10 cellular contexts compared by ENCODE assay signal in the genomic region with DNA sequence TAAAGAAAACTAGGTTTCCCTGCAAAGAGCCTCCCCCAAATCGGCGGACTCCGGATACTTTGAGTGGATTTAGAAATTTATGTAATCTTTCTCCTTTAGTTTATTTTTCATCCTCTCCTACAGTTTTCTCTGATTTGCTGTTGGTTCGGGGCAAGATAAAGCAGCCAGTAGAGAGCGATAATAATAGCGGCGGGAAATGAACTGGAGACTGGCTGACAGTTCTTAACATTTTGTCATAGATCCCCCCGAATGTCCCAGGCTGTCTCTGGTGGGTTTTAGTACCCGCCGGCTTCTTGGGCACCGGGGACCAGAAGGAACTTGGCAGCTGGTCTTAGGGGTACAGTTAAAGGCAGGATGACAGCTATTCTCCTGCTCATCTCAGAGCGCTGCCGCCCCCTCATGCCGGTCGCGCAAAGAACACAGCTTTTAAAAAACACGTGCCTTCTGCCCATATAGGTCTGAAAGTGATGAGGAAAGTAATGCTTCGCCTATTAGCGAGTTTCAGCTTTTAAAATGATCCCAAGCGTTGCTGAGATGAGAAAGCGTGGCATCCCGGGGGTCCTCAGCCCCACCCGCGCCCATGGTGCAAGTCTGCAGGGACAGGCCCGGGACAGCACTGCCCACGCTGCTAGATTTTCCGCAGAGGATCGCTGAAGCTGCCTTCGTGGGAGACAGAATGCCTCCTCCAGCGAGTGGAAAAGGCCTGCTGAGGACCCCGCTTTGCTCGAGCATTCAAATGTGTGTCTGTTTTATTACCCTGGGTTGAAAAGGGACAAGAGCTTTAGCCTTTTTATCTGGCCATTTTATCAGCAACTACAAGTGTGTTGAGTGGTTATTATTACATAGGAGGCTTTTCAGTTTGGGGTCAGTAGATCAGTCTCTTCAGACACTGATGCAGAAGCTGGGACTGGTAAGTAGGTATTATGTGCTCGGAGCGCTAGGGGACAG. TPM values are rescaled to one million over a fixed set of nuclear protein-coding genes. Genes with fewer than 3 reads are reported as not detected.
DNase-seq lines count a peak whose midpoint lies in the region; ATAC-seq and TF ChIP-seq lines count a peak whose summit lies in the region.
"Had no signal": no experiment of that assay in that cellular context is flagged by ENCODE, and none has a peak within 500 bp of the region (broad histone marks: within the 10 kb centered on the region; RNA-seq: fewer than 3 reads in every experiment).

No MANE protein-coding gene starts in this region.

- POLR2A ChIA-PET in CD4-positive, alpha-beta memory T cell (lab: Charles Lee; ENCODE audit: partially characterized antibody) = no interaction called here
- POLR2A ChIA-PET in OCI-LY7 (lab: Charles Lee) = interaction anchor here (0.6 kb wide), 1 partner anchor 556 kb away, joined by 5 read pairs; no protein-coding TSS in a partner anchor

- no peaks in the 10 kb centered on the region for H3K9me3 ChIP-seq in CD4-positive, alpha-beta memory T cell (ENCODE audit: control insufficient read depth in 1 of 2, low read length in 2 of 2)
- H3K9me3 ChIP-seq in HAP-1 (no peaks in the 10 kb centered on the region), OCI-LY7 (ENCODE audit: low read length) (no peaks in the 10 kb centered on the region)

- H3K4me3 Mint-ChIP-seq in CD4-positive, alpha-beta memory T cell = peak overlapping the region in 7 of 8 donors; percentile 11 to 81 (median 56)

- DNase-seq in CD4-positive, alpha-beta memory T cell = no peak
- DNase-seq in HAP-1 (ENCODE audit: low spot score in 2 of 2) (peak in 1 of 2 experiments; percentile 30), OCI-LY7 (ENCODE audit: low spot score) (no peak), left kidney (ENCODE audit: low read depth, low spot score) (peak; percentile 54)
- no peak for DNase-seq in stimulated activated CD4-positive, alpha-beta T cell treated with anti-CD3 and anti-CD28 coated beads, Interleukin-4, amount 100 ng/mL, for 24 hours
- DNase-seq in stimulated activated CD4-positive, alpha-beta T cell treated with anti-CD3 and anti-CD28 coated beads, Interleukin-4, amount 100 ng/mL, for 1 hour = no peak
- DNase-seq: stimulated activated CD4-positive, alpha-beta T cell treated with anti-CD3 and anti-CD28 coated beads, Interleukin-4, amount 100 ng/mL, for 4 hours had no signal

- no peaks in the 10 kb centered on the region for H3K36me3 ChIP-seq in CD4-positive, alpha-beta memory T cell (ENCODE audit: insufficient read depth, low read length)
- H3K36me3 ChIP-seq in HAP-1 (replicated peaks) = no peaks in the 10 kb centered on the region
- H3K36me3 ChIP-seq in OCI-LY7 (ENCODE audit: insufficient read depth, low read length) = no peaks in the 10 kb centered on the region

- H3K36me3 Mint-ChIP-seq in CD4-positive, alpha-beta memory T cell = peaks cover 0 to 4% of the 10 kb centered on the region in 2 donors

- peak; percentile 53 for TF ChIP-seq CTCF in OCI-LY7 (conservative IDR thresholded peaks at IDR 0.05; ENCODE audit: low read length)

- H3K4me1 Mint-ChIP-seq in CD4-positive, alpha-beta memory T cell = peaks cover 18 to 59% (median 39%) of the 10 kb centered on the region in 4 donors

- intact Hi-C loops in CD4-positive, alpha-beta memory T cell (cut with micrococcal nuclease) = no loop called here
- intact Hi-C loops in OCI-LY7 (cut with micrococcal nuclease; ENCODE audit: unreplicated experiment) = no loop called here

- in situ Hi-C loops in HAP-1 (cut with MboI; ENCODE audit: low sequenced_read_pairs) = loop anchor here (25.0 kb wide), 1 partner anchor 702 kb away; no protein-coding TSS in a partner anchor

- no peak overlapping the region for H2AFZ ChIP-seq in OCI-LY7 (ENCODE audit: low read length)

- H3K4me2 ChIP-seq in OCI-LY7 (ENCODE audit: low read length) = no peak overlapping the region

- H3K27ac Mint-ChIP-seq in CD4-positive, alpha-beta memory T cell = no peak overlapping the region

- H4K20me1 ChIP-seq in OCI-LY7 (ENCODE audit: insufficient read depth, low read length) = no peaks in the 10 kb centered on the region

- ATAC-seq in HG03520 (IDR thresholded peaks at IDR 0.05; ENCODE audit: unreplicated experiment) = no peak
- no peak for ATAC-seq in HG02970 (IDR thresholded peaks at IDR 0.05; ENCODE audit: low FRiP score, unreplicated experiment)

- H3K9me3 Mint-ChIP-seq in CD4-positive, alpha-beta memory T cell = peaks cover 0 to 19% (median 7%) of the 10 kb centered on the region in 8 donors

- no peaks in the 10 kb centered on the region for H3K9me2 ChIP-seq in OCI-LY7 (ENCODE audit: insufficient read depth, low read length)

- CTCF ChIA-PET in CD4-positive, alpha-beta memory T cell (lab: Charles Lee; ENCODE audit: partially characterized antibody) = no interaction called here
- CTCF ChIA-PET in OCI-LY7 (lab: Charles Lee; ENCODE audit: unreplicated experiment) = no interaction called here

- H3K4me1 ChIP-seq in CD4-positive, alpha-beta memory T cell (ENCODE audit: insufficient read depth, low read length) = peaks cover 44% of the 10 kb centered on the region
- H3K4me1 ChIP-seq in HAP-1 (peaks cover 12% of the 10 kb centered on the region), OCI-LY7 (ENCODE audit: insufficient read depth, low read length, poor library complexity, severe bottlenecking) (no peaks in the 10 kb centered on the region)

- H3K27me3 Mint-ChIP-seq in CD4-positive, alpha-beta memory T cell = peaks cover 61 to 66% of the 10 kb centered on the region in 2 donors

- no peaks in the 10 kb centered on the region for H3K79me2 ChIP-seq in OCI-LY7 (ENCODE audit: insufficient read depth, low read depth, low read length)

- no TSS peak for BruUV-seq in OCI-LY7 (replicated peaks; lab: Mats Ljungman, UMichigan)

- no peak overlapping the region for H3K4me3 ChIP-seq in CD4-positive, alpha-beta memory T cell (ENCODE audit: low read length in 2 of 2)
- H3K4me3 ChIP-seq in HAP-1 = peak overlapping the region; percentile 63
- H3K4me3 ChIP-seq in OCI-LY7 (ENCODE audit: low read depth, low read length, poor library complexity, severe bottlenecking) = no peak overlapping the region

- H3K27me3 ChIP-seq in CD4-positive, alpha-beta memory T cell (ENCODE audit: insufficient read depth, low read length) = peaks cover 37% of the 10 kb centered on the region
- H3K27me3 ChIP-seq in HAP-1 (ENCODE audit: low read depth) = 0 out of 2 replicates have a peak, but pooled peaks cover 4% of the 10 kb centered on the region

- H3K27ac ChIP-seq in CD4-positive, alpha-beta memory T cell (ENCODE audit: low read depth, low read length) = no peak overlapping the region
- H3K27ac ChIP-seq in OCI-LY7 (ENCODE audit: low read depth, low read length, poor library complexity, severe bottlenecking) = no peak overlapping the region

RNA-seq across cellular contexts. Expression of gene ONECUT2, which starts 3.8 kb away (rescaled TPM):
- total RNA-seq in CD4-positive, alpha-beta memory T cell = not detected
- not detected for polyA plus RNA-seq in CD4-positive, alpha-beta memory T cell
- total RNA-seq in OCI-LY7 (2014; rRNA removed; shearing (Covaris generic)) = not detected in 2 replicates
- total RNA-seq in OCI-LY7 (2022) = not detected in 2 replicates
- total RNA-seq: activated CD8-positive, alpha-beta memory T cell treated with anti-CD3 and anti-CD28 coated beads for 36 hours had no signal
